8 cellular contexts compared by ENCODE assay signal in the genomic region with DNA sequence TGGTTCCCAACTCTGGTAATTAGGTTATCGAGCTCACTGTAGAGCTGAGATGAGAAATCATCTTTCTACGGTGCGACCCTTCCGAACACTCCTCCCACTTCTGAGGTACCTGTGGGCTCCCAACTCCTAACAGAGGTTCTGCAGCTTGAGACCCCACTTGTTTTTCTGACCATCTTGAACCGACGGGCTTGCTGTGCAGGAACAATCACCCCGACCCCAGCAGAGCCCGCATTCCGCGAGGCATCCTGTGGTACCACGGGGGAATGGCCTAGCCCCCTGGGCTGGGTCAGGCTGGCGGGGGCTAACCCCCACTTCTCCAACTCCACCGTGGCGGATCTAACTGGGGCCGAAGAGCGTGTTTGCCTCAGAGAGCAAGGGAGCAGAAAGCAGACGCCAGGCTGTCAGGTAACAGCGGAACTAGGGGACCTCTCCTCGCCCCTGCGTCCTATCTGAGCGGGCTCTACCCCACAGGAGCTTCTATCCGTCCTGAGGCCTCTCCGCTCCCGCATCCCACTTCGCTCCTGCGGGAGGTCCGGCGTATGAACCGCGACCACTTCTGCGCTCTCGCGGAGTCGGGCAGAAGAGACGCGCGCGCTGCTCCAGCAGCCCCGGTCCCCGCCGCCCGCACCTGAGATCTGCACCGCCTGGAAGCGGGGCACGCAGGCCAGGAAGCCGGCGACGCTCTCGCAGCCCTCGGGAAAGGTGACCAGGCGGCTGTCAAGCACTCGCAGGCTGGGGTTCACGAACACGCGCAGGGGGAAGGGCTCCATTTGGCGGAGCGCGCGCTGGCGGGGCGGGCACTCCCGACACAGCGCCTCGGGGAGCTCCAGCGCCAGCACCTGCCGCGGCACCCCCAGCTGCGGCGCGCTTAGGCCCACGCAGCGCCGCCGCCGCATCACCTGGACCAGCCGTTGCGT. TPM values are rescaled to one million over a fixed set of nuclear protein-coding genes. Genes with fewer than 3 reads are reported as not detected.
DNase-seq lines count a peak whose midpoint lies in the region; ATAC-seq lines count a peak whose summit lies in the region.

No MANE protein-coding gene starts in this region.

- H3K9me3 ChIP-seq in duodenal mucosa (ENCODE audit: control insufficient read depth in 1 of 2, low read length in 2 of 2) (no peaks in the 10 kb centered on the region), mononuclear cell (ENCODE audit: low read depth, low read length) (no peaks in the 10 kb centered on the region)

- H3K27ac Mint-ChIP-seq in stimulated activated naive CD8-positive, alpha-beta T cell treated with anti-CD3 and anti-CD28 coated beads, Interleukin-15, Interleukin-2, amounts not matched to agents 100 ng/mL and 50 ng/mL, for 24 hours: peak overlapping the region; percentile 75

- H3K27ac ChIP-seq in duodenal mucosa (ENCODE audit: low read depth, low read length): peak overlapping the region; percentile 51

- H3K36me3 ChIP-seq in duodenal mucosa (ENCODE audit: control insufficient read depth in 1 of 2, insufficient read depth in 2 of 2, low read length in 2 of 2): peaks cover 21 to 50% of the 10 kb centered on the region in 2 donors

- H3K4me3 ChIP-seq in duodenal mucosa (ENCODE audit: low read depth in 1 of 2, low read length in 2 of 2) (peak overlapping the region; percentile 83 to 86), mononuclear cell (ENCODE audit: low read length) (peak overlapping the region; percentile 71)

- peak overlapping the region; percentile 66 to 76 for H3K9ac ChIP-seq in duodenal mucosa (ENCODE audit: low read depth in 1 of 2, low read length in 2 of 2)

- peaks cover 62% of the 10 kb centered on the region for H3K36me3 Mint-ChIP-seq in stimulated activated naive CD8-positive, alpha-beta T cell treated with anti-CD3 and anti-CD28 coated beads, Interleukin-15, Interleukin-2, amounts not matched to agents 100 ng/mL and 50 ng/mL, for 24 hours (ENCODE audit: low read depth)

- H3K27me3 ChIP-seq in duodenal mucosa (ENCODE audit: control insufficient read depth in 1 of 2, insufficient read depth in 2 of 2, low read length in 2 of 2): no peaks in the 10 kb centered on the region
- no peaks in the 10 kb centered on the region for H3K27me3 ChIP-seq in mononuclear cell (ENCODE audit: insufficient read depth, low read length)

- H3K4me1 ChIP-seq in duodenal mucosa (ENCODE audit: control insufficient read depth in 1 of 2, insufficient read depth in 2 of 2, low read length in 2 of 2) (peaks cover 30 to 46% of the 10 kb centered on the region in 2 donors), mononuclear cell (ENCODE audit: insufficient read depth, low read length) (peaks cover 37% of the 10 kb centered on the region)

- H3K4me3 Mint-ChIP-seq in stimulated activated naive CD8-positive, alpha-beta T cell treated with anti-CD3 and anti-CD28 coated beads, Interleukin-15, Interleukin-2, amounts not matched to agents 100 ng/mL and 50 ng/mL, for 24 hours: peak overlapping the region; percentile 90

- peaks cover 45% of the 10 kb centered on the region for H3K4me1 Mint-ChIP-seq in stimulated activated naive CD8-positive, alpha-beta T cell treated with anti-CD3 and anti-CD28 coated beads, Interleukin-15, Interleukin-2, amounts not matched to agents 100 ng/mL and 50 ng/mL, for 24 hours (ENCODE audit: low read depth)

- no peaks in the 10 kb centered on the region for H3K9me3 Mint-ChIP-seq in stimulated activated naive CD8-positive, alpha-beta T cell treated with anti-CD3 and anti-CD28 coated beads, Interleukin-15, Interleukin-2, amounts not matched to agents 100 ng/mL and 50 ng/mL, for 24 hours

- peak; percentile 32 for DNase-seq in activated T-cell treated with anti-CD3 and anti-CD28 coated beads for 1 hour (ENCODE audit: low read depth)
- no peak for DNase-seq in activated T-cell treated with anti-CD3 and anti-CD28 coated beads, Interleukin-2, amount 50 U/mL, for 1 hour
- DNase-seq in T-helper 9 cell: peak; percentile 37
- DNase-seq in SKM-1 treated with dmso at 0.1 percent for 144 hours (lab: John Stamatoyannopoulos, UW; ENCODE audit: unreplicated experiment): no peak

- ATAC-seq in HG03108 (IDR thresholded peaks at IDR 0.05; ENCODE audit: unreplicated experiment): peak; percentile 4

- H3K27me3 Mint-ChIP-seq in stimulated activated naive CD8-positive, alpha-beta T cell treated with anti-CD3 and anti-CD28 coated beads, Interleukin-15, Interleukin-2, amounts not matched to agents 100 ng/mL and 50 ng/mL, for 24 hours: no peaks in the 10 kb centered on the region

RNA-seq across cellular contexts. Expression of a gene that starts 0.8 kb away (rescaled TPM):
- total RNA-seq in mononuclear cell: 2.9 TPM

RNA-seq across cellular contexts. Expression of a gene that starts 9.7 kb away (rescaled TPM):
- total RNA-seq in mononuclear cell: 15.3 TPM

RNA-seq across cellular contexts. Expression of a gene that starts 9.9 kb away (rescaled TPM):
- 22.5 TPM for total RNA-seq in mononuclear cell

RNA-seq across cellular contexts. Expression of a gene that starts 18.5 kb away (rescaled TPM):
- 35.5 TPM for total RNA-seq in mononuclear cell

RNA-seq across cellular contexts. Expression of a gene that starts 22.0 kb away (rescaled TPM):
- total RNA-seq in mononuclear cell: 1.0 TPM

Comparison
In these comparisons a context has a peak if more than half of its experiments do, and no peak if none do; other contexts are left out.
1. DNase-seq: peak in activated T-cell treated with anti-CD3 and anti-CD28 coated beads for 1 hour (single experiment) and T-helper 9 cell (single experiment); none in activated T-cell treated with anti-CD3 and anti-CD28 coated beads, Interleukin-2, amount 50 U/mL, for 1 hour (single experiment) and SKM-1 treated with dmso at 0.1 percent for 144 hours (single experiment).